1 cellular context compared by ENCODE assay signal in the genomic region with DNA sequence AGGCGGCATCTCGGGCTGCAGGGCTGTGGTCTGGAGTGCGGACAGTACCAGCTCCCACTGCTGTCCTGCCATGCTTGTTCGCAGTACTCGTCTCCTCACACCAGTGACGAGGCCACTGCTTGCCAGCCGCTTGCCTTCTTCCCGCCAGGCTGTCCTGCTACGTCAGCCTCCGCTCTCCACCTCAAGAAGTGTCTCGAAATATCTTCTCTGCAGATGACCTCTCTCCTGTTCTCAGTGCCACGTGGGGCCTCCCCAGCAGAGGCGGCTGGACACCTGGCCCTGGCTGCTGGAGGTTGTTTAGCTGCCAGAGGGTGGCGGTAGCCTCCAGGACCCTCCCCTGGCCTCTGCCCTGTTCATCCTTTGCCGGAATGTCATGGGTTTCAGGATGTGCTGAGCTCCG.
TF ChIP-seq lines count a peak whose summit lies in the region.

No MANE protein-coding gene starts in this region.

TF ChIP-seq in K562, 482 proteins besides CTCF, POLR2A, EP300 and RAD21:
- TF ChIP-seq ZNF263 (CRISPR knock-in tag; IDR thresholded peaks at IDR 0.05; ENCODE audit: borderline replicate concordance): peak; percentile 55
- 0 out of 2 replicates have a peak, but pooled peaks have one; percentile 24 for TF ChIP-seq GABPB1 (CRISPR knock-in tag; IDR thresholded peaks at IDR 0.05)
- peak in 1 of 2 experiments; percentile 21; a peak in 1 of 4 replicates for TF ChIP-seq HDAC1 (IDR thresholded peaks at IDR 0.05)
- TF ChIP-seq PTBP1 (IDR thresholded peaks at IDR 0.05; ENCODE audit: low read depth, low read length): no peak
- 0 out of 2 replicates have a peak, but pooled peaks have one; percentile 9 for TF ChIP-seq ZNF124 (CRISPR knock-in tag; IDR thresholded peaks at IDR 0.05)
- TF ChIP-seq ZBTB7A (IDR thresholded peaks at IDR 0.05; ENCODE audit: borderline replicate concordance, control insufficient read depth, low read depth, low read length): peak; percentile 80
- TF ChIP-seq NR0B1 (IDR thresholded peaks at IDR 0.05; ENCODE audit: partially characterized antibody): no peak
- TF ChIP-seq RHOXF2B (CRISPR knock-in tag; conservative IDR thresholded peaks at IDR 0.05): 0 out of 2 replicates have a peak, but pooled peaks have one; percentile 63
- TF ChIP-seq, protein P1, sequence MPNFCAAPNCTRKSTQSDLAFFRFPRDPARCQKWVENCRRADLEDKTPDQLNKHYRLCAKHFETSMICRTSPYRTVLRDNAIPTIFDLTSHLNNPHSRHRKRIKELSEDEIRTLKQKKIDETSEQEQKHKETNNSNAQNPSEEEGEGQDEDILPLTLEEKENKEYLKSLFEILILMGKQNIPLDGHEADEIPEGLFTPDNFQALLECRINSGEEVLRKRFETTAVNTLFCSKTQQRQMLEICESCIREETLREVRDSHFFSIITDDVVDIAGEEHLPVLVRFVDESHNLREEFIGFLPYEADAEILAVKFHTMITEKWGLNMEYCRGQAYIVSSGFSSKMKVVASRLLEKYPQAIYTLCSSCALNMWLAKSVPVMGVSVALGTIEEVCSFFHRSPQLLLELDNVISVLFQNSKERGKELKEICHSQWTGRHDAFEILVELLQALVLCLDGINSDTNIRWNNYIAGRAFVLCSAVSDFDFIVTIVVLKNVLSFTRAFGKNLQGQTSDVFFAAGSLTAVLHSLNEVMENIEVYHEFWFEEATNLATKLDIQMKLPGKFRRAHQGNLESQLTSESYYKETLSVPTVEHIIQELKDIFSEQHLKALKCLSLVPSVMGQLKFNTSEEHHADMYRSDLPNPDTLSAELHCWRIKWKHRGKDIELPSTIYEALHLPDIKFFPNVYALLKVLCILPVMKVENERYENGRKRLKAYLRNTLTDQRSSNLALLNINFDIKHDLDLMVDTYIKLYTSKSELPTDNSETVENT (CRISPR knock-in tag; IDR thresholded peaks at IDR 0.05): peak; percentile 85
- TF ChIP-seq BRCA1 (IDR thresholded peaks at IDR 0.05): no peak
- 0 out of 2 replicates have a peak, but pooled peaks have one; percentile 7 for TF ChIP-seq BRCA1 (CRISPR knock-in tag; IDR thresholded peaks at IDR 0.05)
- TF ChIP-seq, protein P2, sequence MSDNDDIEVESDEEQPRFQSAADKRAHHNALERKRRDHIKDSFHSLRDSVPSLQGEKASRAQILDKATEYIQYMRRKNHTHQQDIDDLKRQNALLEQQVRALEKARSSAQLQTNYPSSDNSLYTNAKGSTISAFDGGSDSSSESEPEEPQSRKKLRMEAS (CRISPR knock-in tag; IDR thresholded peaks at IDR 0.05): peak; percentile 82
- peak; percentile 85 for TF ChIP-seq ZNF511 (CRISPR knock-in tag; IDR thresholded peaks at IDR 0.05)
- no peak for TF ChIP-seq ZNF3 (CRISPR knock-in tag; IDR thresholded peaks at IDR 0.05)
- TF ChIP-seq TCF7 (IDR thresholded peaks at IDR 0.05; ENCODE audit: borderline replicate concordance): 0 out of 2 replicates have a peak, but pooled peaks have one; percentile 41
- TF ChIP-seq ZFP36 (IDR thresholded peaks at IDR 0.05; ENCODE audit: low read depth, low read length, partially characterized antibody): no peak
- TF ChIP-seq L3MBTL2 (IDR thresholded peaks at IDR 0.05): peak; percentile 45; the same call in 1 of the 2 replicates
- peak; percentile 13; the same call in 1 of the 2 replicates for TF ChIP-seq ZC3H4 (CRISPR knock-in tag; IDR thresholded peaks at IDR 0.05; ENCODE audit: borderline replicate concordance)
- TF ChIP-seq ZBTB34 (CRISPR knock-in tag; IDR thresholded peaks at IDR 0.05): no peak; the same call in 1 of the 2 replicates
- peak; percentile 33; the same call in 1 of the 2 replicates for TF ChIP-seq ZNF12 (CRISPR knock-in tag; IDR thresholded peaks at IDR 0.05)
- peak; percentile 53; the same call in 1 of the 2 replicates for TF ChIP-seq STAG1 (CRISPR knock-in tag; IDR thresholded peaks at IDR 0.05; ENCODE audit: borderline replicate concordance)
- no peak for TF ChIP-seq FOXP4 (CRISPR knock-in tag; IDR thresholded peaks at IDR 0.05; ENCODE audit: borderline replicate concordance)
- TF ChIP-seq TFAP4 (CRISPR knock-in tag; IDR thresholded peaks at IDR 0.05; ENCODE audit: borderline replicate concordance): peak; percentile 42; the same call in 1 of the 2 replicates
- 0 out of 4 replicates have a peak, but pooled peaks of 1 of the 2 experiments have one; percentile 5 for TF ChIP-seq KDM4B (IDR thresholded peaks at IDR 0.05; ENCODE audit: borderline replicate concordance in 2 of 2, low read depth in 1 of 2)
- peak; percentile 87 for TF ChIP-seq USF1 (CRISPR knock-in tag; IDR thresholded peaks at IDR 0.05)
- TF ChIP-seq MAZ (CRISPR knock-in tag; conservative IDR thresholded peaks at IDR 0.05 in 1 of 2, IDR thresholded peaks at IDR 0.05 in 1 of 2): 0 out of 4 replicates have a peak, but pooled peaks of 1 of the 2 experiments have one; percentile 9
- TF ChIP-seq ZBTB1 (CRISPR knock-in tag; IDR thresholded peaks at IDR 0.05; ENCODE audit: borderline replicate concordance, low read depth): 0 out of 2 replicates have a peak, but pooled peaks have one; percentile 30
- 0 out of 2 replicates have a peak, but pooled peaks have one; percentile 44 for TF ChIP-seq SRSF3 (IDR thresholded peaks at IDR 0.05; ENCODE audit: insufficient read depth, low read length)
- TF ChIP-seq, protein P3, sequence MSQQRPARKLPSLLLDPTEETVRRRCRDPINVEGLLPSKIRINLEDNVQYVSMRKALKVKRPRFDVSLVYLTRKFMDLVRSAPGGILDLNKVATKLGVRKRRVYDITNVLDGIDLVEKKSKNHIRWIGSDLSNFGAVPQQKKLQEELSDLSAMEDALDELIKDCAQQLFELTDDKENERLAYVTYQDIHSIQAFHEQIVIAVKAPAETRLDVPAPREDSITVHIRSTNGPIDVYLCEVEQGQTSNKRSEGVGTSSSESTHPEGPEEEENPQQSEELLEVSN (IDR thresholded peaks at IDR 0.05; ENCODE audit: borderline replicate concordance in 1 of 2, extremely low read depth in 1 of 2, insufficient read depth in 1 of 2, insufficient read length in 1 of 2, low read depth in 1 of 2, low read length in 1 of 2, poor library complexity in 1 of 2, severe bottlenecking in 1 of 2): peak in 1 of 2 experiments; percentile 65
- TF ChIP-seq CTBP1 (IDR thresholded peaks at IDR 0.05; ENCODE audit: borderline replicate concordance): peak; percentile 43; the same call in 1 of the 2 replicates
- TF ChIP-seq FOXJ3 (CRISPR knock-in tag; IDR thresholded peaks at IDR 0.05): no peak
- peak; percentile 81; the same call in 1 of the 2 replicates for TF ChIP-seq EZH2 (IDR thresholded peaks at IDR 0.05; ENCODE audit: borderline replicate concordance, low read depth, low read length)
- TF ChIP-seq ZNF347 (CRISPR knock-in tag; IDR thresholded peaks at IDR 0.05; ENCODE audit: low read depth): no peak
- no peak for TF ChIP-seq CREB1 (IDR thresholded peaks at IDR 0.05)
- 0 out of 2 replicates have a peak, but pooled peaks have one; percentile 30 for TF ChIP-seq CREB1 (CRISPR knock-in tag; IDR thresholded peaks at IDR 0.05)
- TF ChIP-seq MLX (CRISPR knock-in tag; conservative IDR thresholded peaks at IDR 0.05): 0 out of 4 replicates have a peak, but pooled peaks of 1 of the 2 experiments have one; percentile 47
- 0 out of 2 replicates have a peak, but pooled peaks have one; percentile 33 for TF ChIP-seq RBFOX2 (IDR thresholded peaks at IDR 0.05; ENCODE audit: low read depth, low read length)
TF ChIP-seq in K562: peak in this region for 27.
